ENCODE assay signal across 8 cellular contexts in genomic region chr6:87155272-87155919, GRCh38. TPM values are rescaled to one million over a fixed set of nuclear protein-coding genes. Genes with fewer than 3 reads are reported as not detected.
DNase-seq lines count a peak whose midpoint lies in the region; ATAC-seq, FAIRE-seq and TF ChIP-seq lines count a peak whose summit lies in the region.

Gene ZNF292, plus strand, starts transcription at chr6:87155565. Its CDS starts 27 bp downstream, at chr6:87155592.

- H3K27ac Mint-ChIP-seq in progenitor cell of endocrine pancreas, result peak within 1 kb of the TSS; percentile 99

- FAIRE-seq in GM12891 (lab: Jason Lieb, UNC), result peak; percentile 100

- TF ChIP-seq POLR2A in GM12891 (IDR thresholded peaks at IDR 0.05; ENCODE audit: low read depth, low read length), result peak; percentile 63; the same call in 1 of the 2 replicates

- H3K4me3 Mint-ChIP-seq in progenitor cell of endocrine pancreas (ENCODE audit: low read depth), result peak within 1 kb of the TSS; percentile 88

- no peaks in the 10 kb centered on the region for H3K9me3 Mint-ChIP-seq in progenitor cell of endocrine pancreas (ENCODE audit: low read depth)

- peaks cover 3% of the 10 kb centered on the region for H3K36me3 Mint-ChIP-seq in progenitor cell of endocrine pancreas (ENCODE audit: insufficient read depth)

- no peaks in the 10 kb centered on the region for H3K27me3 Mint-ChIP-seq in progenitor cell of endocrine pancreas

- peak; percentile 78 for DNase-seq in GM12891 (ENCODE audit: insufficient read length, low spot score)
- DNase-seq in NCI-H146 (lab: John Stamatoyannopoulos, UW), result peak; percentile 98
- peak; percentile 96 for DNase-seq in amniotic epithelial cell (ENCODE audit: low read depth)
- peak; percentile 97 for DNase-seq in left cardiac atrium
- DNase-seq in progenitor cell of endocrine pancreas (ENCODE audit: low spot score, unreplicated experiment), result peak; percentile 92
- DNase-seq in ureter (ENCODE audit: low spot score), result peak; percentile 99

- ATAC-seq in HG02852 (IDR thresholded peaks at IDR 0.05; ENCODE audit: unreplicated experiment) (peak; percentile 66), left cardiac atrium (peak; percentile 87 to 94)

- intact Hi-C loops in T-helper 1 cell treated with Interleukin-12 subunit alpha and Interleukin-12 subunit beta and Interleukin-4 antibody, amounts not matched to agents 30 ng/mL and 1 ng/mL, for 36 hours (cut with micrococcal nuclease), result loop anchor here (1.0 to 10.0 kb wide), 14 partner anchors 41 to 1925 kb away; partner anchors contain the start of genes AKIRIN2, ORC3, PNRC1 and RNGTT
- intact Hi-C loops in left cardiac atrium (cut with DNase I), result loop anchor here in 1 of 2 donors (10.0 kb wide), 1 partner anchor 49 kb away; no protein-coding TSS in a partner anchor

- TF ChIP-seq CTCF in progenitor cell of endocrine pancreas (IDR thresholded peaks at IDR 0.05; ENCODE audit: unreplicated experiment), result no peak

- peaks cover 24% of the 10 kb centered on the region for H3K4me1 Mint-ChIP-seq in progenitor cell of endocrine pancreas (ENCODE audit: low read depth)

TF ChIP-seq in GM12891, 5 proteins besides CTCF, POLR2A, EP300 and RAD21:
- no peak for TF ChIP-seq PAX5 (IDR thresholded peaks at IDR 0.05; ENCODE audit: insufficient read depth, low read length, severe bottlenecking)
- peak; percentile 61 for TF ChIP-seq POLR2AphosphoS5 (IDR thresholded peaks at IDR 0.05; ENCODE audit: low read depth, low read length)
- peak; percentile 81 for TF ChIP-seq TAF1 (IDR thresholded peaks at IDR 0.05; ENCODE audit: low read depth, low read length)
- peak; percentile 11 for TF ChIP-seq SPI1 (IDR thresholded peaks at IDR 0.05; ENCODE audit: low read depth, low read length)
TF ChIP-seq in GM12891: peak in this region for 3.

RNA-seq across cellular contexts. Expression of gene ZNF292, which starts in this region (rescaled TPM):
- polyA plus RNA-seq in GM12891 (2012; ENCODE audit: low read depth, missing spikeins), result 17.1 TPM
- 54.9 and 59.2 TPM in 2 replicates for total RNA-seq in T-helper 1 cell treated with Interleukin-12 subunit alpha and Interleukin-12 subunit beta and Interleukin-4 antibody, amounts not matched to agents 30 ng/mL and 1 ng/mL, for 36 hours
- 10 to 100 TPM; 37.1 to 39.1 TPM for total RNA-seq in left cardiac atrium
- total RNA-seq in progenitor cell of endocrine pancreas, result 63.3 and 67.9 TPM in 2 replicates
- 84.1 TPM for total RNA-seq in ureter

Comparison
In these comparisons a context has a peak if more than half of its experiments do, and no peak if none do; other contexts are left out.
1. Peak in every context shown above with its lines: DNase-seq and ATAC-seq.